18 cellular contexts compared by ENCODE assay signal in the genomic region with DNA sequence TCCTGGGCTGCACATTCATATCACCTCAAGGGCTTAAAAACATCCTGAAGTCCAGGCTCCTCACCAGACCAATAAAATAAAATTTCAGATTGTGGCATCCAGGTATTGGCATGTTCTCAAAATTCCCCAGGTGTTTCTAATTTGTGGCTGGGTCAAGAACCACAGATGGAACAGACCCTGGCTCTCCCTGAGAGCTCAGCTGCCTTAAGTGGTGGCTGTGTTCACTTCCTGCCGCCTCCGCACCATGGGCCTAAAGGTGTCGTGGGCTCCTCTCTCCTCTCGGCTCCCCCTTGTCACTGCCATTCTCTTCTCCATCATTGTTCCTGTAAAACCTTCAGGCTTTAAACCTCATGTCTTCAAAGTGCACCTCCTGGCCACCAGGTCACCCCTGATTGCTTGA. TPM values are rescaled to one million over a fixed set of nuclear protein-coding genes. Genes with fewer than 3 reads are reported as not detected.
A peak's percentile ranks its signal among the peaks of the same experiment; 100 is the strongest.
DNase-seq lines count a peak whose midpoint lies in the region; ATAC-seq lines count a peak whose summit lies in the region.
"Had no signal": no experiment of that assay in that cellular context is flagged by ENCODE, and none has a peak within 500 bp of the region (broad histone marks: within the 10 kb centered on the region; RNA-seq: fewer than 3 reads in every experiment).

No MANE protein-coding gene starts in this region.

- no peaks in the 10 kb centered on the region for H3K36me3 Mint-ChIP-seq in activated CD4-positive, alpha-beta T cell treated with anti-CD3 and anti-CD28 coated beads, Interleukin-2, amount 10 ng/mL, durations not matched to agents 24 days and 14 days (ENCODE audit: low read depth)
- no peaks in the 10 kb centered on the region for H3K36me3 Mint-ChIP-seq in activated naive CD8-positive, alpha-beta T cell treated with anti-CD3 and anti-CD28 coated beads, Interleukin-2, amount 50 U/mL, for 24 hours (ENCODE audit: low read depth)
- H3K36me3 Mint-ChIP-seq: CD4-positive, CD25-positive, alpha-beta regulatory T cell had no signal

- no peaks in the 10 kb centered on the region for H3K9me3 Mint-ChIP-seq in activated CD4-positive, alpha-beta T cell treated with anti-CD3 and anti-CD28 coated beads, Interleukin-2, amount 10 ng/mL, durations not matched to agents 24 days and 14 days
- H3K9me3 Mint-ChIP-seq in activated naive CD8-positive, alpha-beta T cell treated with anti-CD3 and anti-CD28 coated beads, Interleukin-2, amount 50 U/mL, for 24 hours, result no peaks in the 10 kb centered on the region
- no peaks in the 10 kb centered on the region for H3K9me3 Mint-ChIP-seq in stimulated activated naive CD8-positive, alpha-beta T cell treated with anti-CD3 and anti-CD28 coated beads, Interleukin-15, amount 100 ng/mL, for 72 hours
- H3K9me3 Mint-ChIP-seq: CD4-positive, CD25-positive, alpha-beta regulatory T cell had no signal

- ATAC-seq in activated naive CD8-positive, alpha-beta T cell treated with anti-CD3 and anti-CD28 coated beads, Interleukin-2, amount 50 U/mL, for 24 hours, result peak; percentile 36
- ATAC-seq in stimulated activated naive CD8-positive, alpha-beta T cell treated with anti-CD3 and anti-CD28 coated beads, Interleukin-15, amount 100 ng/mL, for 72 hours, result peak; percentile 59
- ATAC-seq: PC-3 had no signal

- peaks cover 3% of the 10 kb centered on the region for H3K27me3 Mint-ChIP-seq in activated CD4-positive, alpha-beta T cell treated with anti-CD3 and anti-CD28 coated beads, Interleukin-2, amount 10 ng/mL, durations not matched to agents 24 days and 14 days
- peaks cover 5% of the 10 kb centered on the region for H3K27me3 Mint-ChIP-seq in activated naive CD8-positive, alpha-beta T cell treated with anti-CD3 and anti-CD28 coated beads, Interleukin-2, amount 50 U/mL, for 24 hours
- H3K27me3 Mint-ChIP-seq in stimulated activated naive CD8-positive, alpha-beta T cell treated with anti-CD3 and anti-CD28 coated beads, Interleukin-15, amount 100 ng/mL, for 72 hours, result no peaks in the 10 kb centered on the region

- no peak overlapping the region for H3K4me3 ChIP-seq in Jurkat, Clone E6-1 (ENCODE audit: low read length)

- intact Hi-C loops in activated CD4-positive, alpha-beta T cell treated with anti-CD3 and anti-CD28 coated beads, Interleukin-2, amount 10 ng/mL, durations not matched to agents 24 days and 14 days (cut with micrococcal nuclease), result no loop called here

- H3K4me1 Mint-ChIP-seq in activated CD4-positive, alpha-beta T cell treated with anti-CD3 and anti-CD28 coated beads, Interleukin-2, amount 10 ng/mL, durations not matched to agents 24 days and 14 days, result peaks cover 7% of the 10 kb centered on the region
- peaks cover 7% of the 10 kb centered on the region for H3K4me1 Mint-ChIP-seq in activated naive CD8-positive, alpha-beta T cell treated with anti-CD3 and anti-CD28 coated beads, Interleukin-2, amount 50 U/mL, for 24 hours
- H3K4me1 Mint-ChIP-seq in stimulated activated naive CD8-positive, alpha-beta T cell treated with anti-CD3 and anti-CD28 coated beads, Interleukin-15, amount 100 ng/mL, for 72 hours, result no peaks in the 10 kb centered on the region

- H3K4me3 Mint-ChIP-seq in activated CD4-positive, alpha-beta T cell treated with anti-CD3 and anti-CD28 coated beads, Interleukin-2, amount 10 ng/mL, durations not matched to agents 24 days and 14 days, result no peak overlapping the region
- H3K4me3 Mint-ChIP-seq in activated naive CD8-positive, alpha-beta T cell treated with anti-CD3 and anti-CD28 coated beads, Interleukin-2, amount 50 U/mL, for 24 hours, result no peak overlapping the region
- H3K4me3 Mint-ChIP-seq in stimulated activated naive CD8-positive, alpha-beta T cell treated with anti-CD3 and anti-CD28 coated beads, Interleukin-15, amount 100 ng/mL, for 72 hours, result no peak overlapping the region
- H3K4me3 Mint-ChIP-seq: CD4-positive, CD25-positive, alpha-beta regulatory T cell had no signal

- peak overlapping the region; percentile 39 for H3K27ac Mint-ChIP-seq in activated CD4-positive, alpha-beta T cell treated with anti-CD3 and anti-CD28 coated beads, Interleukin-2, amount 10 ng/mL, durations not matched to agents 24 days and 14 days
- H3K27ac Mint-ChIP-seq in activated naive CD8-positive, alpha-beta T cell treated with anti-CD3 and anti-CD28 coated beads, Interleukin-2, amount 50 U/mL, for 24 hours, result no peak overlapping the region
- no peak overlapping the region for H3K27ac Mint-ChIP-seq in stimulated activated naive CD8-positive, alpha-beta T cell treated with anti-CD3 and anti-CD28 coated beads, Interleukin-15, amount 100 ng/mL, for 72 hours

- DNase-seq in activated CD4-positive, alpha-beta T cell treated with anti-CD3 and anti-CD28 coated beads, Interleukin-2, amount 10 ng/mL, durations not matched to agents 24 days and 14 days, result no peak
- DNase-seq in activated CD4-positive, alpha-beta T cell treated with anti-CD3 and anti-CD28 coated beads, Interleukin-2, amount 50 U/mL, for 48 hours, result no peak
- peak; percentile 12 for DNase-seq in Jurkat, Clone E6-1 (ENCODE audit: low read depth, low spot score)
- DNase-seq in activated naive CD8-positive, alpha-beta T cell treated with anti-CD3 and anti-CD28 coated beads, Interleukin-2, amount 50 U/mL, for 24 hours, result no peak
- no peak for DNase-seq in stimulated activated naive CD8-positive, alpha-beta T cell treated with anti-CD3 and anti-CD28 coated beads, Interleukin-15, amount 100 ng/mL, for 72 hours
- DNase-seq in DMS 273 (lab: John Stamatoyannopoulos, UW; ENCODE audit: unreplicated experiment) (no peak), cortex of kidney (lab: John Stamatoyannopoulos, UW) (no peak)
- DNase-seq: BE2C; Caco-2; CD4-positive, CD25-positive, alpha-beta regulatory T cell; DMS153; H7; KBM-7; NCI-H1417 treated with DMSO at 0.1 percent for 48 hours; NCI-H187 treated with DMSO at 0.1 percent for 48 hours; NCI-H226; NCI-H524 treated with DMSO at 0.1 percent for 48 hours; PC-3 had no signal

RNA-seq across cellular contexts. Expression of a gene that starts 17.8 kb away (rescaled TPM):
- not detected in 2 replicates for total RNA-seq in activated CD4-positive, alpha-beta T cell treated with anti-CD3 and anti-CD28 coated beads, Interleukin-2, amount 10 ng/mL, durations not matched to agents 24 days and 14 days
- polyA plus RNA-seq in Jurkat, Clone E6-1 (2012; ENCODE audit: insufficient read depth, insufficient read length), result 10.4 TPM
- total RNA-seq: CD4-positive, CD25-positive, alpha-beta regulatory T cell had no signal
- polyA plus RNA-seq: CD4-positive, CD25-positive, alpha-beta regulatory T cell had no signal

RNA-seq across cellular contexts. Expression of a gene that starts 40.2 kb away (rescaled TPM):
- total RNA-seq in activated CD4-positive, alpha-beta T cell treated with anti-CD3 and anti-CD28 coated beads, Interleukin-2, amount 10 ng/mL, durations not matched to agents 24 days and 14 days, result not detected in 2 replicates
- polyA plus RNA-seq in Jurkat, Clone E6-1 (2012; ENCODE audit: insufficient read depth, insufficient read length), result not detected
- total RNA-seq: CD4-positive, CD25-positive, alpha-beta regulatory T cell; H7 had no signal
- polyA plus RNA-seq: CD4-positive, CD25-positive, alpha-beta regulatory T cell had no signal
